In the genomic region with DNA sequence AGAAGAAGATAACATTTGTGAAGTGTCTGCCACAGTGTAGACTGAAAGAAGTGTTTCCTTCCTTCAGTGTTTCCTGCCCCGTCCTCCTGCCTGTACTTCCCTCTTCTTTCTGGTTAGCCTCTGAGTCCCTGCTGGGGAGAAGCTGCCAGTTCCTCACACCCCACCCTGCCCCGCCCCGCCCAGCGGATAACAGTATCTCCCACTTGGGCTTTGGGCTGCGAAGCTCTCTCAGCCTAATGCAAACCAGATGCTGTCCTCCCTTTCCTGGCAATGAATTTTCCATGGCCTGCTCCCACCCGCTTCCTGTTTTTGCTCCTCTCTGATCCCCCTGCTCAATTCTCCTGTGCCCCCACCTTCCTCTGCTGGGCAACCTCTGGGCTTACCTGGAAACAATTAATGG, we compare ENCODE assay signal across 10 cellular contexts. TPM values are rescaled to one million over a fixed set of nuclear protein-coding genes. Genes with fewer than 3 reads are reported as not detected.
A peak's percentile ranks its signal among the peaks of the same experiment; 100 is the strongest.
DNase-seq lines count a peak whose midpoint lies in the region; ATAC-seq and TF ChIP-seq lines count a peak whose summit lies in the region.
"Had no signal": no experiment of that assay in that cellular context is flagged by ENCODE, and none has a peak within 500 bp of the region (broad histone marks: within the 10 kb centered on the region; RNA-seq: fewer than 3 reads in every experiment).

No MANE protein-coding gene starts in this region.

- POLR2A ChIA-PET in GM10248 (lab: Yijun Ruan, JAX), result no interaction called here

- no peak for TF ChIP-seq CTCF in GM10248 (IDR thresholded peaks at IDR 0.05; ENCODE audit: control extremely low read depth, extremely low read depth, low read depth, missing control alignments)

- peak; percentile 37 for DNase-seq in 8988T
- DNase-seq in NCI-H69 (lab: John Stamatoyannopoulos, UW), result peak; percentile 24
- DNase-seq in epidermal melanocyte (ENCODE audit: insufficient read length, low spot score), result peak; percentile 45
- peak; percentile 61 for DNase-seq in mucosa of gallbladder (ENCODE audit: low spot score)
- no peak for DNase-seq in GM10248 (ENCODE audit: extremely low spot score)
- DNase-seq in NCI-H1694 treated with DMSO at 0.1 percent for 48 hours (lab: John Stamatoyannopoulos, UW), result no peak
- DNase-seq in caudate nucleus (lab: John Stamatoyannopoulos, UW), result no peak
- DNase-seq: activated effector memory CD4-positive, alpha-beta T cell treated with Interleukin-2 at 50 U/mL for 16 hours; NCI-H345 had no signal

- ATAC-seq in GM18502 (IDR thresholded peaks at IDR 0.05; ENCODE audit: poor library complexity, unreplicated experiment), result no peak

- H3K27ac ChIP-seq in caudate nucleus (ENCODE audit: low read depth, low read length), result no peak overlapping the region

- CTCF ChIA-PET in GM10248 (lab: Yijun Ruan, JAX), result interaction anchor here (1.0 to 4.8 kb wide), 3 partner anchors 24 to 389 kb away, joined by 3 to 23 read pairs (median 3); no protein-coding TSS in a partner anchor

RNA-seq across cellular contexts. Expression of a gene that starts 5.2 kb away (rescaled TPM):
- 12.1 TPM for total RNA-seq in mucosa of gallbladder

RNA-seq across cellular contexts. Expression of a gene that starts 27.6 kb away (rescaled TPM):
- total RNA-seq in mucosa of gallbladder, result 2.8 TPM

RNA-seq across cellular contexts. Expression of a gene that starts 31.2 kb away (rescaled TPM):
- total RNA-seq in mucosa of gallbladder, result 22.6 TPM

RNA-seq across cellular contexts. Expression of a gene that starts 44.9 kb away (rescaled TPM):
- 2,359 TPM for total RNA-seq in mucosa of gallbladder

Comparison
In these comparisons a context has a peak if more than half of its experiments do, and no peak if none do; other contexts are left out.
1. DNase-seq: peak in 8988T (single experiment), NCI-H69 (single experiment), epidermal melanocyte (single experiment) and mucosa of gallbladder (single experiment); none in GM10248 (single experiment), NCI-H1694 treated with DMSO at 0.1 percent for 48 hours (single experiment) and caudate nucleus (0 of 61).